Comparison of ENCODE assay signal across 9 cellular contexts in genomic region chr11:113876074-113876797, GRCh38. TPM values are rescaled to one million over a fixed set of nuclear protein-coding genes. Genes with fewer than 3 reads are reported as not detected.
DNase-seq lines count a peak whose midpoint lies in the region; ATAC-seq and TF ChIP-seq lines count a peak whose summit lies in the region.
"Had no signal": no experiment of that assay in that cellular context is flagged by ENCODE, and none has a peak within 500 bp of the region (broad histone marks: within the 10 kb centered on the region; RNA-seq: fewer than 3 reads in every experiment).

No MANE protein-coding gene starts in this region.

- no peak for DNase-seq in activated T-cell treated with anti-CD3 and anti-CD28 coated beads, Interleukin-2, amount 50 U/mL, for 24 hours
- no peak for DNase-seq in activated T-cell treated with anti-CD3 and anti-CD28 coated beads, Interleukin-2, amount 50 U/mL, for 1 hour
- DNase-seq in adipocyte (ENCODE audit: low read depth) (no peak), left lung (no peak), tibial nerve (ENCODE audit: low spot score in 2 of 2) (peak in 1 of 2 donors; percentile 17), iPS-NIHi11 (ENCODE audit: low spot score) (no peak)

- TF ChIP-seq EP300 in tibial nerve (IDR thresholded peaks at IDR 0.05), result no peak

- H3K36me3 ChIP-seq in adipocyte (ENCODE audit: control insufficient read depth, insufficient read depth, low read length, severe bottlenecking), result no peaks in the 10 kb centered on the region
- H3K36me3 ChIP-seq in left lung, result no peaks in the 10 kb centered on the region
- no peaks in the 10 kb centered on the region for H3K36me3 ChIP-seq in tibial nerve

- H3K4me1 ChIP-seq in adipocyte (ENCODE audit: control insufficient read depth, insufficient read depth, low read length), result peaks cover 8% of the 10 kb centered on the region
- H3K4me1 ChIP-seq in left lung, result peaks cover 11 to 26% of the 10 kb centered on the region in 2 donors
- peaks cover 0 to 34% (median 5%) of the 10 kb centered on the region in 4 donors for H3K4me1 ChIP-seq in tibial nerve

- intact Hi-C loops in left lung (cut with DNase I), result no loop called here

- H3K27ac ChIP-seq in left lung (peak overlapping the region; percentile 93 to 96), tibial nerve (peak overlapping the region; percentile 79 to 93 (median 90))

- peak overlapping the region; percentile 92 for H3K4me3 ChIP-seq in adipocyte (ENCODE audit: low read length)
- H3K4me3 ChIP-seq in left lung, result peak overlapping the region; percentile 30 to 78
- H3K4me3 ChIP-seq in tibial nerve, result peak overlapping the region; percentile 44 to 84 (median 67)

- H3K9me3 ChIP-seq in adipocyte (ENCODE audit: control insufficient read depth, low read length) (no peaks in the 10 kb centered on the region), left lung (no peaks in the 10 kb centered on the region), tibial nerve (no peaks in the 10 kb centered on the region)

- H3K27ac Mint-ChIP-seq in activated T-cell treated with anti-CD3 and anti-CD28 coated beads, Interleukin-2, amount 50 U/mL, for 24 hours, result peak overlapping the region; percentile 91

- H3K9me3 Mint-ChIP-seq in activated T-cell treated with anti-CD3 and anti-CD28 coated beads, Interleukin-2, amount 50 U/mL, for 24 hours, result no peaks in the 10 kb centered on the region

- ATAC-seq in left lung (no peak), HG03460 (IDR thresholded peaks at IDR 0.05; ENCODE audit: unreplicated experiment) (no peak)
- ATAC-seq in activated CD4-positive, CD25-positive, alpha-beta regulatory T cell treated with anti-CD3 and anti-CD28 coated beads, Interleukin-2, amount 50 U/mL, for 24 hours, result no peak

- H3K4me3 Mint-ChIP-seq in activated T-cell treated with anti-CD3 and anti-CD28 coated beads, Interleukin-2, amount 50 U/mL, for 24 hours, result peak overlapping the region; percentile 88

- H3K27me3 Mint-ChIP-seq in activated T-cell treated with anti-CD3 and anti-CD28 coated beads, Interleukin-2, amount 50 U/mL, for 24 hours, result no peaks in the 10 kb centered on the region

- H3K27me3 ChIP-seq in adipocyte (replicated peaks; ENCODE audit: control insufficient read depth, insufficient read depth, low read length) (no peaks in the 10 kb centered on the region), left lung (no peaks in the 10 kb centered on the region), tibial nerve (no peaks in the 10 kb centered on the region)

- 79 to 81% methylated on average over 24 of the region's 24 CpGs for WGBS in tibial nerve, 2 donors

- TF ChIP-seq POLR2A in tibial nerve (IDR thresholded peaks at IDR 0.05), result no peak

- peak overlapping the region; percentile 97 for H3K9ac ChIP-seq in adipocyte (ENCODE audit: low read length)

- peaks cover 5% of the 10 kb centered on the region for H3K36me3 Mint-ChIP-seq in activated T-cell treated with anti-CD3 and anti-CD28 coated beads, Interleukin-2, amount 50 U/mL, for 24 hours (ENCODE audit: low read depth)

- TF ChIP-seq CTCF in left lung (IDR thresholded peaks at IDR 0.05), result no peak
- TF ChIP-seq CTCF in tibial nerve (IDR thresholded peaks at IDR 0.05), result no peak

- peaks cover 37% of the 10 kb centered on the region for H3K4me1 Mint-ChIP-seq in activated T-cell treated with anti-CD3 and anti-CD28 coated beads, Interleukin-2, amount 50 U/mL, for 24 hours (ENCODE audit: low read depth)

RNA-seq across cellular contexts. Expression of gene USP28, which starts 0.9 kb away (rescaled TPM):
- total RNA-seq in left lung (10 to 100 TPM; 21.7 TPM), tibial nerve (10 to 100 TPM; 10.7 to 20.4 (median 15.4) TPM)

RNA-seq across cellular contexts. Expression of gene HTR3B, which starts 28.4 kb away (rescaled TPM):
- total RNA-seq in left lung, result not detected
- not detected for total RNA-seq in tibial nerve
- total RNA-seq: dermis blood vessel endothelial cell had no signal
